9 cellular contexts compared by ENCODE assay signal in the genomic region with DNA sequence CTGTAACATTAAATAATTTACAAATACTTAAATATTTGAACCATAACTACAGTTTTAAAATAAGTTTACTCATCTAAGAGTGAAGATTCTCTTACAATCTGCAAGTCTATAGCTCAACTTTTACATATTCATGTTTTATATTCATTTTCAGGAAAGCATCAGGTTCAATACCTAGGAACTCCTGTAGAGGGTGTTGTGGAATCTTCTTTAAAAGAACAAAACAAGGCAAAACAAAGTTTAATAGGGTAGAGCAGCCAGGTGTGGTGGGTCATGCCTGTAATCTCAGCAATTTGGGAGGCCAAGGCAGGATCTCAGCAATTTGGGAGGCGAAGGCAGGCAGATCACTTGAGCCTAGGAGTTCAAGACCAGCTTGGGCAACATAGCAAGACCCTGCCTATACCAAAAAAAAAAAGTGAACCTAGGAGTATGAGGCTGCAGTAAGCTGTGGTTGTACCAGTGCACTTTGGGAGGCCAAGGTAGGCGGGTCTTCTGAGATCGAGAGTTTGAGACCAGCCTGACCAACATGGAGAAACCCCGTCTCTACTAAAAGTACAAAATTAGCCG. TPM values are rescaled to one million over a fixed set of nuclear protein-coding genes. Genes with fewer than 3 reads are reported as not detected.
DNase-seq lines count a peak whose midpoint lies in the region; ATAC-seq lines count a peak whose summit lies in the region.
"Had no signal": no experiment of that assay in that cellular context is flagged by ENCODE, and none has a peak within 500 bp of the region (broad histone marks: within the 10 kb centered on the region; RNA-seq: fewer than 3 reads in every experiment).

No MANE protein-coding gene starts in this region.

- H3K27me3 Mint-ChIP-seq in activated CD8-positive, alpha-beta T cell treated with anti-CD3 and anti-CD28 coated beads, Interleukin-2, amount 10 ng/mL, durations not matched to agents 7 days and 5 days (ENCODE audit: low read depth), result peaks cover 7% of the 10 kb centered on the region

- H3K36me3 Mint-ChIP-seq in activated CD8-positive, alpha-beta T cell treated with anti-CD3 and anti-CD28 coated beads, Interleukin-2, amount 10 ng/mL, durations not matched to agents 7 days and 5 days (ENCODE audit: low read depth), result no peaks in the 10 kb centered on the region

- no peak overlapping the region for H3K4me3 Mint-ChIP-seq in activated CD8-positive, alpha-beta T cell treated with anti-CD3 and anti-CD28 coated beads, Interleukin-2, amount 10 ng/mL, durations not matched to agents 7 days and 5 days

- H3K27ac Mint-ChIP-seq in activated CD8-positive, alpha-beta T cell treated with anti-CD3 and anti-CD28 coated beads, Interleukin-2, amount 10 ng/mL, durations not matched to agents 7 days and 5 days, result no peak overlapping the region

- CTCF ChIA-PET in activated CD8-positive, alpha-beta T cell treated with anti-CD3 and anti-CD28 coated beads, Interleukin-2, amount 10 ng/mL, durations not matched to agents 7 days and 5 days (lab: Charles Lee), result interaction anchor here (0.6 to 10.1 kb wide), 15 partner anchors 9 to 328 kb away, joined by 3 to 123 read pairs (median 5); no protein-coding TSS in a partner anchor

- DNase-seq in Caki2 (ENCODE audit: low read depth) (peak; percentile 3), lung microvascular endothelial cell (ENCODE audit: low read depth in 2 of 2) (peak; percentile 25 to 43), NCI-H1105 treated with DMSO at 0.1 percent for 48 hours (lab: John Stamatoyannopoulos, UW) (no peak), DMS153 (lab: John Stamatoyannopoulos, UW) (no peak)
- peak; percentile 24 for DNase-seq in activated CD8-positive, alpha-beta T cell treated with anti-CD3 and anti-CD28 coated beads, Interleukin-2, amount 10 ng/mL, durations not matched to agents 7 days and 5 days
- DNase-seq: NCI-H1930 had no signal

- ATAC-seq in HG03175 (IDR thresholded peaks at IDR 0.05; ENCODE audit: unreplicated experiment) (peak; percentile 49), GM21717 (IDR thresholded peaks at IDR 0.05; ENCODE audit: unreplicated experiment) (no peak), HG03039 (IDR thresholded peaks at IDR 0.05; ENCODE audit: unreplicated experiment) (no peak)
- peak; percentile 39 for ATAC-seq in activated CD8-positive, alpha-beta T cell treated with anti-CD3 and anti-CD28 coated beads, Interleukin-2, amount 10 ng/mL, durations not matched to agents 7 days and 5 days

- H3K4me1 Mint-ChIP-seq in activated CD8-positive, alpha-beta T cell treated with anti-CD3 and anti-CD28 coated beads, Interleukin-2, amount 10 ng/mL, durations not matched to agents 7 days and 5 days (ENCODE audit: low read depth), result peaks cover 8% of the 10 kb centered on the region

- H3K9me3 Mint-ChIP-seq in activated CD8-positive, alpha-beta T cell treated with anti-CD3 and anti-CD28 coated beads, Interleukin-2, amount 10 ng/mL, durations not matched to agents 7 days and 5 days (ENCODE audit: insufficient read depth), result no peaks in the 10 kb centered on the region

- in situ Hi-C loops in Caki2 (cut with HindIII; ENCODE audit: low pct_unique_long_range_greater_than_20kb, low sequenced_read_pairs), result no loop called here

- POLR2A ChIA-PET in activated CD8-positive, alpha-beta T cell treated with anti-CD3 and anti-CD28 coated beads, Interleukin-2, amount 10 ng/mL, durations not matched to agents 7 days and 5 days (lab: Charles Lee), result no interaction called here

RNA-seq across cellular contexts. Expression of gene ST8SIA6, which starts 45.1 kb away (rescaled TPM):
- not detected in 2 replicates for total RNA-seq in Caki2 (2014; rRNA removed; shearing (Covaris generic); ENCODE audit: low replicate concordance)
- total RNA-seq in activated CD8-positive, alpha-beta T cell treated with anti-CD3 and anti-CD28 coated beads, Interleukin-2, amount 10 ng/mL, durations not matched to agents 7 days and 5 days, result not detected
- 0.20 and 0.87 TPM in 2 replicates for total RNA-seq in lung microvascular endothelial cell

Comparison
In these comparisons a context has a peak if more than half of its experiments do, and no peak if none do; other contexts are left out.
1. DNase-seq: peak in Caki2 (single experiment), activated CD8-positive, alpha-beta T cell treated with anti-CD3 and anti-CD28 coated beads, Interleukin-2, amount 10 ng/mL, durations not matched to agents 7 days and 5 days (single experiment) and lung microvascular endothelial cell (2 of 2); none in NCI-H1105 treated with DMSO at 0.1 percent for 48 hours (single experiment) and DMS153 (single experiment).
2. ATAC-seq: peak in HG03175 (single experiment) and activated CD8-positive, alpha-beta T cell treated with anti-CD3 and anti-CD28 coated beads, Interleukin-2, amount 10 ng/mL, durations not matched to agents 7 days and 5 days (single experiment); none in GM21717 (single experiment) and HG03039 (single experiment).